28 cellular contexts compared by ENCODE assay signal in genomic region chr1:38555594-38555993, GRCh38.
"Had no signal": no experiment of that assay in that cellular context is flagged by ENCODE, and none has a peak within 500 bp of the region (broad histone marks: within the 10 kb centered on the region; RNA-seq: fewer than 3 reads in every experiment).

No MANE protein-coding gene starts in this region.

- H3K27ac Mint-ChIP-seq: activated CD8-positive, alpha-beta T cell treated with anti-CD3 and anti-CD28 coated beads for 36 hours had no signal

- H3K9ac ChIP-seq: SK-N-SH had no signal

- H3K4me3 Mint-ChIP-seq: activated CD8-positive, alpha-beta T cell treated with anti-CD3 and anti-CD28 coated beads for 36 hours; activated naive CD4-positive, alpha-beta T cell treated with anti-CD3 and anti-CD28 coated beads, Interleukin-2, amount 50 U/mL, for 24 hours had no signal

- H3K27ac ChIP-seq: breast epithelium, SJCRH30, WERI-Rb-1 had no signal

- DNase-seq: activated CD4-positive, alpha-beta T cell treated with anti-CD3 and anti-CD28 coated beads for 4 hours; activated CD8-positive, alpha-beta memory T cell treated with anti-CD3 and anti-CD28 coated beads, Interleukin-2, amount 50 U/mL, for 48 hours; activated CD8-positive, alpha-beta T cell treated with anti-CD3 and anti-CD28 coated beads for 36 hours; activated T-cell treated with anti-CD3 and anti-CD28 coated beads, Interleukin-2, amount 50 U/mL, for 1 hour; aorta; caudate nucleus; MV-4-11; NCI-H1092 treated with DMSO at 0.1 percent for 48 hours; NCI-H1417 treated with DMSO at 0.1 percent for 48 hours; NCI-H1694; NCI-H2029; NCI-H2107; NCI-H345; NCI-H510A; NCI-H526 treated with DMSO at 0.1 percent for 48 hours; NCI-H82; NK-92 treated with Interleukin-12 subunit alpha and Interleukin-12 subunit beta, amount 100 ng/mL, for 24 hours; OCI-M1; RPMI8226; SJCRH30; SK-N-SH; T-helper 1 cell; WERI-Rb-1 had no signal

- H3K9me3 ChIP-seq: breast epithelium, SJCRH30, SK-N-SH had no signal

- H3K27me3 Mint-ChIP-seq: activated naive CD4-positive, alpha-beta T cell treated with anti-CD3 and anti-CD28 coated beads, Interleukin-2, amount 50 U/mL, for 24 hours had no signal

- ATAC-seq: activated CD4-positive, CD25-positive, alpha-beta regulatory T cell treated with anti-CD3 and anti-CD28 coated beads, Interleukin-2, amount 50 U/mL, for 24 hours; activated CD8-positive, alpha-beta T cell treated with anti-CD3 and anti-CD28 coated beads for 36 hours; Panc1; Right ventricle myocardium inferior had no signal

- H3K27me3 ChIP-seq: breast epithelium had no signal

- H3K4me2 ChIP-seq: SK-N-SH had no signal

- H3K4me3 ChIP-seq: breast epithelium, SJCRH30 had no signal

- H3K9me3 Mint-ChIP-seq: activated CD8-positive, alpha-beta T cell treated with anti-CD3 and anti-CD28 coated beads for 36 hours; activated naive CD4-positive, alpha-beta T cell treated with anti-CD3 and anti-CD28 coated beads, Interleukin-2, amount 50 U/mL, for 24 hours had no signal

- H3K36me3 ChIP-seq: breast epithelium, SJCRH30, WERI-Rb-1 had no signal
